ENCODE assay signal across 19 cellular contexts in the genomic region with DNA sequence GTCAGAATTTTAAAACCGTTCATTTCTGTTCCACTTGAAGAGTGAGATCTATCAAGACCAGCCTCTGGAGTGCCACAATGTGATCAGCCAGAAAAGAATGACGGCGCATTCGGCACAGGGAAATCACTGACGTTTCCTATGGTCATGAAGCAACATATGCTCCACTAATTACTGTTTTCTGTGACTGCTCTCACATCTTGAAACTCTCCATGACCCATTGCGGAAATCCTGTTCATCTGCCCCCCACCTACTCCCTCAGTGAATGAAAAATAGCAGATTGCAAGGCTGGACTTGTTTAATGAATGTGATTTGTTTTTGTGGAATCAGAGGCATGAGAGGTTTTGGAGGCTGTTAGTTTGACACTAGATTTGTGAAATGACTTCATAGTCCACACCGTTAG. TPM values are rescaled to one million over a fixed set of nuclear protein-coding genes. Genes with fewer than 3 reads are reported as not detected.
"Had no signal": no experiment of that assay in that cellular context is flagged by ENCODE, and none has a peak within 500 bp of the region (broad histone marks: within the 10 kb centered on the region; RNA-seq: fewer than 3 reads in every experiment).

No MANE protein-coding gene starts in this region.

- H3K9me3 Mint-ChIP-seq: activated naive CD8-positive, alpha-beta T cell treated with anti-CD3 and anti-CD28 coated beads, Interleukin-2, amount 10 ng/mL, durations not matched to agents 7 days and 5 days had no signal

- H3K4me1 ChIP-seq: esophagus squamous epithelium, upper lobe of left lung had no signal

- H3K27ac Mint-ChIP-seq: activated CD8-positive, alpha-beta T cell treated with anti-CD3 and anti-CD28 coated beads, Interleukin-2, amount 10 ng/mL, durations not matched to agents 7 days and 5 days; activated naive CD8-positive, alpha-beta T cell treated with anti-CD3 and anti-CD28 coated beads, Interleukin-2, amount 10 ng/mL, durations not matched to agents 7 days and 5 days had no signal

- FAIRE-seq: endometrium, islet of Langerhans had no signal

- H3K4me3 Mint-ChIP-seq: activated CD8-positive, alpha-beta T cell treated with anti-CD3 and anti-CD28 coated beads, Interleukin-2, amount 10 ng/mL, durations not matched to agents 7 days and 5 days; activated naive CD8-positive, alpha-beta T cell treated with anti-CD3 and anti-CD28 coated beads, Interleukin-2, amount 10 ng/mL, durations not matched to agents 7 days and 5 days; nephron had no signal

- H3K36me3 Mint-ChIP-seq: activated naive CD8-positive, alpha-beta T cell treated with anti-CD3 and anti-CD28 coated beads, Interleukin-2, amount 10 ng/mL, durations not matched to agents 7 days and 5 days had no signal

- H3K27me3 ChIP-seq: esophagus squamous epithelium, gastrocnemius medialis, heart right ventricle, left lung, upper lobe of left lung had no signal

- H3K4me1 Mint-ChIP-seq: activated naive CD8-positive, alpha-beta T cell treated with anti-CD3 and anti-CD28 coated beads, Interleukin-2, amount 10 ng/mL, durations not matched to agents 7 days and 5 days had no signal

- H3K27me3 Mint-ChIP-seq: activated naive CD8-positive, alpha-beta T cell treated with anti-CD3 and anti-CD28 coated beads, Interleukin-2, amount 10 ng/mL, durations not matched to agents 7 days and 5 days had no signal

- H3K9me3 ChIP-seq: esophagus squamous epithelium, gastrocnemius medialis, left lung, upper lobe of left lung had no signal

- H3K4me3 ChIP-seq: esophagus squamous epithelium, gastrocnemius medialis, heart right ventricle, left lung, upper lobe of left lung had no signal

- H3K36me3 ChIP-seq: gastrocnemius medialis, heart right ventricle, left lung, upper lobe of left lung, WERI-Rb-1 had no signal

- ATAC-seq: activated CD8-positive, alpha-beta T cell treated with anti-CD3 and anti-CD28 coated beads, Interleukin-2, amount 10 ng/mL, durations not matched to agents 7 days and 5 days; gastrocnemius medialis; left lung; sciatic nerve had no signal

- DNase-seq: activated CD4-positive, alpha-beta T cell treated with anti-CD3 and anti-CD28 coated beads for 4 hours; activated CD8-positive, alpha-beta memory T cell treated with anti-CD3 and anti-CD28 coated beads, Interleukin-2, amount 50 U/mL, for 48 hours; activated CD8-positive, alpha-beta T cell treated with anti-CD3 and anti-CD28 coated beads, Interleukin-2, amount 10 ng/mL, durations not matched to agents 7 days and 5 days; activated naive CD8-positive, alpha-beta T cell treated with anti-CD3 and anti-CD28 coated beads, Interleukin-2, amount 10 ng/mL, durations not matched to agents 7 days and 5 days; anterior cingulate cortex; esophagus squamous epithelium; gastrocnemius medialis; heart right ventricle; left lung; mesenchymal stem cell; stimulated activated CD4-positive, alpha-beta T cell treated with anti-CD3 and anti-CD28 coated beads, Interleukin-2, amount 100 ng/mL, for 24 hours; stimulated activated naive CD4-positive, alpha-beta T cell; substantia nigra; upper lobe of left lung; WERI-Rb-1 had no signal

- H3K27ac ChIP-seq: esophagus squamous epithelium, gastrocnemius medialis, heart right ventricle, left lung, upper lobe of left lung, WERI-Rb-1 had no signal

RNA-seq across cellular contexts. Expression of a gene that starts 53.3 kb away (rescaled TPM):
- total RNA-seq: activated CD8-positive, alpha-beta T cell treated with anti-CD3 and anti-CD28 coated beads, Interleukin-2, amount 10 ng/mL, durations not matched to agents 7 days and 5 days; activated naive CD8-positive, alpha-beta T cell treated with anti-CD3 and anti-CD28 coated beads, Interleukin-2, amount 10 ng/mL, durations not matched to agents 7 days and 5 days had no signal
